21 cellular contexts compared by ENCODE assay signal in genomic region chr18:24991220-24991575, GRCh38.
DNase-seq lines count a peak whose midpoint lies in the region; ATAC-seq and TF ChIP-seq lines count a peak whose summit lies in the region.
"Had no signal": no experiment of that assay in that cellular context is flagged by ENCODE, and none has a peak within 500 bp of the region (broad histone marks: within the 10 kb centered on the region; RNA-seq: fewer than 3 reads in every experiment).

No MANE protein-coding gene starts in this region.

- ATAC-seq in left cardiac atrium (peak in 1 of 2 donors; percentile 47), Right ventricle myocardium inferior (no peak), right cardiac atrium (peak; percentile 56 to 72)
- ATAC-seq: HCT116 had no signal

- H3K4me1 ChIP-seq in right cardiac atrium (ENCODE audit: control insufficient read depth, insufficient read depth, low read length) = peaks cover 3% of the 10 kb centered on the region
- H3K4me1 ChIP-seq in uterus = no peaks in the 10 kb centered on the region
- H3K4me1 ChIP-seq: Peyer's patch had no signal

- H3K4me3 ChIP-seq in right cardiac atrium (ENCODE audit: low read length) = no peak overlapping the region
- H3K4me3 ChIP-seq in uterus = no peak overlapping the region
- H3K4me3 ChIP-seq: Peyer's patch had no signal

- no peak for TF ChIP-seq POLR2A in uterus (IDR thresholded peaks at IDR 0.05)

- H3K27me3 ChIP-seq in right cardiac atrium (ENCODE audit: control insufficient read depth, insufficient read depth) = no peaks in the 10 kb centered on the region
- no peaks in the 10 kb centered on the region for H3K27me3 ChIP-seq in uterus
- H3K27me3 ChIP-seq: Peyer's patch had no signal

- intact Hi-C loops in left cardiac atrium (cut with DNase I) (no loop called here), Right ventricle myocardium inferior (cut with DNase I) (no loop called here), right cardiac atrium (cut with DNase I) (no loop called here), uterus (cut with DNase I; ENCODE audit: low total_unique reads) (no loop called here)

- no peaks in the 10 kb centered on the region for H3K9me3 ChIP-seq in right cardiac atrium (ENCODE audit: control insufficient read depth, low read length)
- H3K9me3 ChIP-seq in uterus = no peaks in the 10 kb centered on the region
- H3K9me3 ChIP-seq: Peyer's patch had no signal

- peaks cover 34% of the 10 kb centered on the region for H3K4me1 Mint-ChIP-seq in neural crest cell
- H3K4me1 Mint-ChIP-seq in osteocyte (ENCODE audit: unreplicated experiment) = peaks cover 25% of the 10 kb centered on the region

- TF ChIP-seq CTCF in neural crest cell (conservative IDR thresholded peaks at IDR 0.05) (no peak), uterus (IDR thresholded peaks at IDR 0.05) (no peak), osteocyte (IDR thresholded peaks at IDR 0.05) (no peak)

- H3K27ac ChIP-seq in right cardiac atrium (ENCODE audit: low read length) (peak overlapping the region; percentile 66), uterus (peak overlapping the region; percentile 16 to 68)
- H3K27ac ChIP-seq: Peyer's patch had no signal

- 39% methylated on average over 12 of the region's 12 CpGs for whole genome bisulfite sequencing in right cardiac atrium

- H3K27ac Mint-ChIP-seq in neural crest cell (ENCODE audit: unreplicated experiment) (peak overlapping the region; percentile 39), osteocyte (ENCODE audit: unreplicated experiment) (no peak overlapping the region)
- H3K27ac Mint-ChIP-seq: CD14-positive monocyte, IgD-negative memory B cell had no signal

- H3K4me3 Mint-ChIP-seq in neural crest cell (no peak overlapping the region), osteocyte (ENCODE audit: unreplicated experiment) (no peak overlapping the region)
- H3K4me3 Mint-ChIP-seq: CD14-positive monocyte, IgD-negative memory B cell had no signal

- no peaks in the 10 kb centered on the region for H3K36me3 ChIP-seq in uterus
- H3K36me3 ChIP-seq: Peyer's patch had no signal

- H3K27me3 Mint-ChIP-seq in neural crest cell (ENCODE audit: low read depth) (no peaks in the 10 kb centered on the region), osteocyte (ENCODE audit: unreplicated experiment) (no peaks in the 10 kb centered on the region)

- H3K36me3 Mint-ChIP-seq in neural crest cell (ENCODE audit: low read depth) (no peaks in the 10 kb centered on the region), osteocyte (ENCODE audit: unreplicated experiment) (no peaks in the 10 kb centered on the region)
- H3K36me3 Mint-ChIP-seq: CD14-positive monocyte, IgD-negative memory B cell had no signal

- DNase-seq in left cardiac atrium (peak; percentile 72), Right ventricle myocardium inferior (ENCODE audit: missing footprints) (no peak), right cardiac atrium (peak; percentile 75 to 86 (median 83)), neural crest cell (ENCODE audit: low read depth, low spot score) (no peak), uterus (peak; percentile 32 to 65), HCEC 1CT (no peak), osteocyte (ENCODE audit: extremely low spot score, unreplicated experiment) (no peak), HPDE6-E6E7 (ENCODE audit: extremely low spot score) (no peak)
- DNase-seq: GOT3; MV-4-11; NCI-H1694; NCI-H2081; NCI-H2171; NCI-H345; NCI-H524; NCI-H774; NK-92 treated with Interleukin-12 subunit alpha and Interleukin-12 subunit beta, amount 100 ng/mL, for 24 hours; Peyer's patch had no signal

- peaks cover 7% of the 10 kb centered on the region for H3K9me3 Mint-ChIP-seq in neural crest cell
- H3K9me3 Mint-ChIP-seq in osteocyte (ENCODE audit: unreplicated experiment) = no peaks in the 10 kb centered on the region

Comparison
In these comparisons a context has a peak if more than half of its experiments do, and no peak if none do; other contexts are left out.
1. DNase-seq: peak in left cardiac atrium (single experiment), right cardiac atrium (3 of 3) and uterus (2 of 2); none in Right ventricle myocardium inferior (single experiment), neural crest cell (single experiment), HCEC 1CT (single experiment), osteocyte (single experiment) and HPDE6-E6E7 (single experiment).